ENCODE assay signal across 20 cellular contexts in genomic region chr10:11012880-11013279, GRCh38. TPM values are rescaled to one million over a fixed set of nuclear protein-coding genes. Genes with fewer than 3 reads are reported as not detected.
DNase-seq lines count a peak whose midpoint lies in the region; ATAC-seq, FAIRE-seq and TF ChIP-seq lines count a peak whose summit lies in the region.
"Had no signal": no experiment of that assay in that cellular context is flagged by ENCODE, and none has a peak within 500 bp of the region (broad histone marks: within the 10 kb centered on the region; RNA-seq: fewer than 3 reads in every experiment).

No MANE protein-coding gene starts in this region.

- H4K20me1 ChIP-seq in GM23248 (ENCODE audit: insufficient read depth) (no peaks in the 10 kb centered on the region), astrocyte (ENCODE audit: insufficient read depth, low read length) (no peaks in the 10 kb centered on the region)

- H3K9me3 ChIP-seq in GM23248 (ENCODE audit: low read depth) (no peaks in the 10 kb centered on the region), astrocyte (ENCODE audit: insufficient read depth, low read depth, low read length) (no peaks in the 10 kb centered on the region)

- peak overlapping the region; percentile 78 for H2AFZ ChIP-seq in GM23248
- no peak overlapping the region for H2AFZ ChIP-seq in astrocyte (ENCODE audit: low read depth, low read length)
- H2AFZ ChIP-seq: parathyroid adenoma had no signal

- H3K4me1 ChIP-seq in GM23248 (ENCODE audit: insufficient read depth): 0 out of 2 replicates have a peak, but pooled peaks cover 9% of the 10 kb centered on the region
- peaks cover 5% of the 10 kb centered on the region for H3K4me1 ChIP-seq in astrocyte (ENCODE audit: insufficient read depth, low read length)

- no peak overlapping the region for H3K4me3 ChIP-seq in GM23248
- H3K4me3 ChIP-seq in astrocyte (ENCODE audit: insufficient read depth, low read depth, low read length): no peak overlapping the region
- H3K4me3 ChIP-seq in skeletal muscle cell (ENCODE audit: low read depth, low read length): peak overlapping the region; percentile 10
- no peak overlapping the region for H3K4me3 ChIP-seq in coronary artery

- in situ Hi-C loops in GM23248 (cut with MboI): no loop called here

- 0 out of 2 replicates have a peak, but pooled peaks cover 6% of the 10 kb centered on the region for H3K27me3 ChIP-seq in GM23248 (replicated peaks; ENCODE audit: insufficient read depth)
- H3K27me3 ChIP-seq in astrocyte (ENCODE audit: insufficient read depth, low read length): peaks cover 6% of the 10 kb centered on the region

- H3K4me2 ChIP-seq in GM23248 (ENCODE audit: unreplicated experiment) (peak overlapping the region; percentile 20), astrocyte (ENCODE audit: low read length) (no peak overlapping the region)

- peak overlapping the region; percentile 26; the same call in 1 of the 2 replicates for H3K9ac ChIP-seq in GM23248
- H3K9ac ChIP-seq in astrocyte (ENCODE audit: low read length): no peak overlapping the region
- H3K9ac ChIP-seq: parathyroid adenoma had no signal

- H3K36me3 ChIP-seq in GM23248 (ENCODE audit: low read depth) (no peaks in the 10 kb centered on the region), astrocyte (ENCODE audit: insufficient read depth, low read length) (no peaks in the 10 kb centered on the region)

- no peak overlapping the region for H3K27ac ChIP-seq in GM23248
- H3K27ac ChIP-seq in astrocyte (ENCODE audit: low read depth, low read length): no peak overlapping the region
- peak overlapping the region in 1 of 2 donors; percentile 35 for H3K27ac ChIP-seq in coronary artery
- H3K27ac ChIP-seq: parathyroid adenoma had no signal

- peak overlapping the region; percentile 87 for H3K27ac Mint-ChIP-seq in astrocyte (ENCODE audit: unreplicated experiment)
- H3K27ac Mint-ChIP-seq: activated B cell treated with CpG ODN at 0.5 μM for 24 hours; activated naive CD8-positive, alpha-beta T cell treated with anti-CD3 and anti-CD28 coated beads for 36 hours; CD4-positive, alpha-beta memory T cell; effector memory CD8-positive, alpha-beta T cell; stimulated activated naive B cell treated with anti-CD40 and anti-IgM and Interleukin-4, amounts not matched to agents 10 μg/mL and 1 μg/mL and 100 μg/mL, for 72 hours; T-helper 1 cell treated with Interleukin-12 subunit alpha and Interleukin-12 subunit beta and Interleukin-4 antibody, amounts not matched to agents 30 μg/mL and 1 μg/mL, for 36 hours had no signal

- H3F3A ChIP-seq in GM23248 (ENCODE audit: insufficient read depth): 0 out of 2 replicates have a peak, but pooled peaks cover 4% of the 10 kb centered on the region

- H3K4me3 Mint-ChIP-seq in astrocyte (ENCODE audit: unreplicated experiment): no peak overlapping the region
- H3K4me3 Mint-ChIP-seq: activated B cell treated with CpG ODN at 0.5 μM for 24 hours; activated naive CD8-positive, alpha-beta T cell treated with anti-CD3 and anti-CD28 coated beads for 36 hours; CD4-positive, alpha-beta memory T cell; effector memory CD8-positive, alpha-beta T cell; stimulated activated naive B cell treated with anti-CD40 and anti-IgM and Interleukin-4, amounts not matched to agents 10 μg/mL and 1 μg/mL and 100 μg/mL, for 72 hours; T-helper 1 cell treated with Interleukin-12 subunit alpha and Interleukin-12 subunit beta and Interleukin-4 antibody, amounts not matched to agents 30 μg/mL and 1 μg/mL, for 36 hours had no signal

- no peaks in the 10 kb centered on the region for H3K79me2 ChIP-seq in GM23248 (ENCODE audit: insufficient read depth)
- no peaks in the 10 kb centered on the region for H3K79me2 ChIP-seq in astrocyte (ENCODE audit: insufficient read depth, low read length)
- H3K79me2 ChIP-seq: parathyroid adenoma had no signal

- TF ChIP-seq CTCF in astrocyte (IDR thresholded peaks at IDR 0.05; ENCODE audit: insufficient read depth, low read depth, low read length) (no peak), coronary artery (IDR thresholded peaks at IDR 0.05) (no peak)

- no peaks in the 10 kb centered on the region for H3K27me3 Mint-ChIP-seq in astrocyte (ENCODE audit: low read depth, unreplicated experiment)

- no peaks in the 10 kb centered on the region for H3K36me3 Mint-ChIP-seq in astrocyte (ENCODE audit: low read depth, unreplicated experiment)
- H3K36me3 Mint-ChIP-seq: activated naive CD8-positive, alpha-beta T cell treated with anti-CD3 and anti-CD28 coated beads for 36 hours; CD4-positive, alpha-beta memory T cell; stimulated activated naive B cell treated with anti-CD40 and anti-IgM and Interleukin-4, amounts not matched to agents 10 μg/mL and 1 μg/mL and 100 μg/mL, for 72 hours had no signal

- ATAC-seq in GM21619 (IDR thresholded peaks at IDR 0.05; ENCODE audit: unreplicated experiment): no peak
- ATAC-seq: effector memory CD8-positive, alpha-beta T cell; stimulated activated naive B cell treated with anti-CD40 and anti-IgM and Interleukin-4, amounts not matched to agents 10 μg/mL and 1 μg/mL and 100 μg/mL, for 72 hours had no signal

- peaks cover 31% of the 10 kb centered on the region for H3K4me1 Mint-ChIP-seq in astrocyte (ENCODE audit: low read depth, unreplicated experiment)

- DNase-seq in GM23248: peak; percentile 36
- no peak for DNase-seq in astrocyte (ENCODE audit: low read depth)
- peak; percentile 27 for DNase-seq in inferior parietal cortex (ENCODE audit: extremely low spot score)
- peak; percentile 47 for DNase-seq in skeletal muscle cell (ENCODE audit: low read depth)
- no peak for DNase-seq in coronary artery (ENCODE audit: low spot score)
- DNase-seq in OCI-M2 (lab: John Stamatoyannopoulos, UW; ENCODE audit: unreplicated experiment): no peak
- no peak for DNase-seq in SIG-M5 treated with dmso at 0.1 percent for 504 hours (lab: John Stamatoyannopoulos, UW; ENCODE audit: unreplicated experiment)
- DNase-seq: activated B cell treated with CpG ODN at 0.5 μM for 24 hours; activated CD8-positive, alpha-beta memory T cell treated with anti-CD3 and anti-CD28 coated beads for 24 hours; activated naive CD8-positive, alpha-beta T cell treated with anti-CD3 and anti-CD28 coated beads for 36 hours; CD4-positive, alpha-beta memory T cell; effector memory CD8-positive, alpha-beta T cell; NCI-H1694; NCI-H2227 treated with DMSO at 0.1 percent for 48 hours; stimulated activated CD4-positive, alpha-beta T cell treated with anti-CD3 and anti-CD28 coated beads, Interleukin-12 subunit alpha, Interleukin-12 subunit beta, amount 100 ng/mL, for 4 hours; stimulated activated naive B cell treated with anti-CD40 and anti-IgM and Interleukin-4, amounts not matched to agents 10 μg/mL and 1 μg/mL and 100 μg/mL, for 72 hours had no signal

- no peaks in the 10 kb centered on the region for H3K9me2 ChIP-seq in GM23248 (ENCODE audit: insufficient read depth)

- H3K9me3 Mint-ChIP-seq in astrocyte (ENCODE audit: unreplicated experiment): no peaks in the 10 kb centered on the region
- H3K9me3 Mint-ChIP-seq: activated B cell treated with CpG ODN at 0.5 μM for 24 hours; activated naive CD8-positive, alpha-beta T cell treated with anti-CD3 and anti-CD28 coated beads for 36 hours; effector memory CD8-positive, alpha-beta T cell; stimulated activated naive B cell treated with anti-CD40 and anti-IgM and Interleukin-4, amounts not matched to agents 10 μg/mL and 1 μg/mL and 100 μg/mL, for 72 hours; T-helper 1 cell treated with Interleukin-12 subunit alpha and Interleukin-12 subunit beta and Interleukin-4 antibody, amounts not matched to agents 30 μg/mL and 1 μg/mL, for 36 hours had no signal

- WGBS in GM23248 (ENCODE audit: low coverage in 1 of 2, low lambda C conversion rate in 2 of 2, missing lambda C conversion rate in 2 of 2), 2 experiments: 12 to 17% methylated on average over 6 of the region's 6 CpGs

- FAIRE-seq in astrocyte (lab: Jason Lieb, UNC): no peak
- FAIRE-seq: GM19239 had no signal

RNA-seq across cellular contexts. Expression of gene CELF2, which starts 4.8 kb away (rescaled TPM):
- 10.6 and 14.4 TPM in 2 replicates for total RNA-seq in GM23248 (2014; rRNA removed; shearing (Covaris generic))
- 26.5 and 27.5 TPM in 2 replicates for polyA plus RNA-seq in GM23248 (2016; fragmentation: Nextera tagmentation; extraction: Ambion mirVana)
- 65.0 and 76.1 TPM in 2 replicates for total RNA-seq in astrocyte

Comparison
In these comparisons a context has a peak if more than half of its experiments do, and no peak if none do; other contexts are left out.
1. DNase-seq: peak in GM23248 (single experiment), inferior parietal cortex (single experiment) and skeletal muscle cell (single experiment); none in astrocyte (single experiment), coronary artery (single experiment), OCI-M2 (single experiment) and SIG-M5 treated with dmso at 0.1 percent for 504 hours (single experiment).